1 cellular context compared by ENCODE assay signal in genomic region chr17:37643829-37644228, GRCh38.
TF ChIP-seq lines count a peak whose summit lies in the region.

No MANE protein-coding gene starts in this region.

TF ChIP-seq in GM12878, 131 proteins besides CTCF, POLR2A, EP300 and RAD21 (continued from another document):
- no peak for TF ChIP-seq RB1 (IDR thresholded peaks at IDR 0.05; ENCODE audit: borderline replicate concordance)
